In genomic region chr2:7667260-7667757, GRCh38 we compare ENCODE assay signal across 1 cellular context.
TF ChIP-seq lines count a peak whose summit lies in the region.

No MANE protein-coding gene starts in this region.

TF ChIP-seq in HepG2, 621 proteins besides CTCF, POLR2A, EP300 and RAD21:
- TF ChIP-seq RAD51 (IDR thresholded peaks at IDR 0.05; ENCODE audit: borderline replicate concordance): peak; percentile 74; the same call in 1 of the 2 replicates
- no peak for TF ChIP-seq ZNF674 (CRISPR knock-in tag; IDR thresholded peaks at IDR 0.05; ENCODE audit: low read depth)
